19 cellular contexts compared by ENCODE assay signal in genomic region chr3:197908957-197909701, GRCh38.
"Had no signal": no experiment of that assay in that cellular context is flagged by ENCODE, and none has a peak within 500 bp of the region (broad histone marks: within the 10 kb centered on the region; RNA-seq: fewer than 3 reads in every experiment).

No MANE protein-coding gene starts in this region.

- H3K27ac ChIP-seq: cardiac muscle cell, gastroesophageal sphincter, heart left ventricle, left ventricle myocardium inferior, skin epidermis, tibial nerve, vagina had no signal

- ATAC-seq: activated CD8-positive, alpha-beta T cell treated with anti-CD3 and anti-CD28 coated beads, Interleukin-2, amount 10 ng/mL, durations not matched to agents 7 days and 5 days; effector memory CD8-positive, alpha-beta T cell; gastroesophageal sphincter; heart left ventricle; right cardiac atrium had no signal

- H3K4me1 ChIP-seq: vagina had no signal

- H3K9me3 ChIP-seq: gastroesophageal sphincter, heart left ventricle, left ventricle myocardium inferior, tibial nerve, vagina had no signal

- H3K4me3 ChIP-seq: cardiac muscle cell, gastroesophageal sphincter, heart left ventricle, left ventricle myocardium inferior, skin epidermis, tibial nerve, vagina had no signal

- H3K27me3 ChIP-seq: cardiac muscle cell, gastroesophageal sphincter, heart left ventricle, tibial nerve, vagina had no signal

- H3K36me3 ChIP-seq: cardiac muscle cell, left ventricle myocardium inferior, vagina had no signal

- DNase-seq: activated B cell treated with CpG ODN at 0.5 μM for 24 hours; activated CD4-positive, alpha-beta T cell treated with anti-CD3 and anti-CD28 coated beads, Interleukin-2, amount 10 ng/mL, durations not matched to agents 7 days and 5 days; activated CD8-positive, alpha-beta memory T cell treated with anti-CD3 and anti-CD28 coated beads, Interleukin-2, amount 50 U/mL, for 48 hours; activated CD8-positive, alpha-beta T cell treated with anti-CD3 and anti-CD28 coated beads, Interleukin-2, amount 10 ng/mL, durations not matched to agents 7 days and 5 days; activated gamma-delta T cell treated with Interleukin-2 at 50 U/mL for 16 hours; amniotic stem cell; effector memory CD8-positive, alpha-beta T cell; heart left ventricle; left ventricle myocardium inferior; midbrain; occipital lobe; right cardiac atrium; T-helper 1 cell; T-helper 9 cell had no signal
